ENCODE assay signal across 29 cellular contexts in the genomic region with DNA sequence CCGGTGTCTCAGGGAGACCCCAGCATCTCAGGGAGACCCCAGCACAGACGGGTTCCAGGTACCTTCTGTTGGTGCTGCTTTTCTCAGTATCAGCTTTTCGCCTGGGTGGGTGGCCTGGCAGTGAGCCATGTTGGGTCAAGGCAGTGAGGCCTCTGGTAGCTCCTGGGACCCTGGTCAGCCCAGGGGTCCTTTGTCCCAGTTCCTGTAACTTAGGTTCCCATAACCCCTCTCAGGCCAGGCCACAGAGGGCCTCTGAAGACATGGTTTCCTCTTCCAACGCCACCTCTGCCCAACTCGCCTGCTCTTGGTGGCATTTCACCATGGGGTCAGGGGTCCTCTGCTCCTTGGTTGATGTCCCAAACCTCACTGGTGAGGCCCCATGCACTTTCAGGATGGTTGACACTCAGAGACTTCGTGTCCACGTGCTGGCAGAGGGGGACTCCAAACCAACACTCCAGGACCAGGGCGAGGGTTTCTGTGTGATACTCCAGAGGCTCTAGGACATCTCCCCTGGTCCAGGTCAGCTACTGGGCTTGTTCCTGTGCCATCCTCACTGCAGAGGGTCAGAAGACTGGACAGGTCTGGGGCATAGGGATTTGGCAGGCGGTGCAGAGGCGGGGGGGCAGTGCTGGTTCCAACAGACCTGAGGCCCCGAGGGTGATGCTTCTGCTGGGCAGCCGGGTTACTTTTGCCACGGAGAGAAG.
"Had no signal": no experiment of that assay in that cellular context is flagged by ENCODE, and none has a peak within 500 bp of the region (broad histone marks: within the 10 kb centered on the region; RNA-seq: fewer than 3 reads in every experiment).

No MANE protein-coding gene starts in this region.

- H3K27ac ChIP-seq: adrenal gland, KMS-11, Peyer's patch, RWPE1, SJCRH30 had no signal

- H3K4me3 ChIP-seq: adrenal gland, Peyer's patch, SJCRH30 had no signal

- ATAC-seq: activated CD8-positive, alpha-beta T cell treated with anti-CD3 and anti-CD28 coated beads, Interleukin-2, amount 10 ng/mL, durations not matched to agents 7 days and 5 days; activated T-cell treated with anti-CD3 and anti-CD28 coated beads, Interleukin-2, amount 50 U/mL, for 4 hours had no signal

- DNase-seq: activated CD4-positive, alpha-beta T cell treated with anti-CD3 and anti-CD28 coated beads for 48 hours; activated CD4-positive, alpha-beta T cell treated with anti-CD3 and anti-CD28 coated beads, Interleukin-2, amount 50 U/mL, for 4 hours; activated CD4-positive, CD25-positive, alpha-beta regulatory T cell treated with anti-CD3 and anti-CD28 coated beads, Interleukin-2, amount 50 U/mL, for 72 hours; activated CD8-positive, alpha-beta T cell treated with anti-CD3 and anti-CD28 coated beads, Interleukin-2, amount 10 ng/mL, durations not matched to agents 7 days and 5 days; activated gamma-delta T cell treated with Interleukin-2 at 50 U/mL for 16 hours; activated naive CD4-positive, alpha-beta T cell treated with anti-CD3 and anti-CD28 coated beads, Interleukin-2, amount 50 U/mL, for 16 hours; activated naive CD8-positive, alpha-beta T cell treated with anti-CD3 and anti-CD28 coated beads, Interleukin-2, amount 10 ng/mL, durations not matched to agents 7 days and 5 days; activated T-cell treated with anti-CD3 and anti-CD28 coated beads, Interleukin-2, amount 50 U/mL, for 4 hours; anterior cingulate cortex; cerebellar nuclear complex; NCI-H1092; NCI-H1417; NCI-H1694; NCI-H2029; NCI-H2107; NCI-H2171 treated with DMSO at 0.1 percent for 48 hours; NCI-H226; NCI-H510A; NCI-H526 treated with DMSO at 0.1 percent for 48 hours; NK-92 treated with Interleukin-12 subunit alpha and Interleukin-12 subunit beta, amount 100 ng/mL, for 24 hours; OCI-M1; Right ventricle myocardium superior; SJCRH30; SK-N-SH; T-helper 1 cell had no signal
